20 cellular contexts compared by ENCODE assay signal in genomic region chr1:91053630-91054029, GRCh38.
"Had no signal": no experiment of that assay in that cellular context is flagged by ENCODE, and none has a peak within 500 bp of the region (broad histone marks: within the 10 kb centered on the region; RNA-seq: fewer than 3 reads in every experiment).

No MANE protein-coding gene starts in this region.

- H3K9me3 Mint-ChIP-seq: activated CD4-positive, alpha-beta memory T cell treated with anti-CD3 and anti-CD28 coated beads for 36 hours; activated naive CD4-positive, alpha-beta T cell treated with anti-CD3 and anti-CD28 coated beads, Interleukin-2, amount 50 U/mL, for 72 hours; activated T-helper 1 cell treated with anti-CD3 and anti-CD28 coated beads, Interleukin-12 subunit alpha, Interleukin-12 subunit beta, Interleukin-2, Interleukin-4 antibody, amounts not matched to agents 30 ng/mL and 10 ng/mL and 1 ng/mL, durations not matched to agents 14 hours and 24 hours and 36 hours; memory B cell; neural crest cell had no signal

- H3K27me3 Mint-ChIP-seq: activated CD4-positive, alpha-beta memory T cell treated with anti-CD3 and anti-CD28 coated beads for 36 hours; memory B cell; naive B cell had no signal

- DNase-seq: activated CD4-positive, alpha-beta memory T cell treated with anti-CD3 and anti-CD28 coated beads for 36 hours; activated CD4-positive, alpha-beta T cell treated with anti-CD3 and anti-CD28 coated beads for 36 hours; activated gamma-delta T cell treated with Interleukin-2 at 50 U/mL for 16 hours; activated T-cell treated with anti-CD3 and anti-CD28 coated beads for 4 hours; adrenal gland; cerebellar nuclear complex; effector CD4-positive, alpha-beta T cell; left ventricle myocardium superior; mucosa of descending colon; naive B cell; stomach; upper lobe of left lung had no signal

- H3K36me3 ChIP-seq: adrenal gland, breast epithelium, prostate gland, right atrium auricular region, stomach, upper lobe of left lung had no signal

- H3K4me3 Mint-ChIP-seq: activated CD4-positive, alpha-beta memory T cell treated with anti-CD3 and anti-CD28 coated beads for 36 hours; activated CD4-positive, alpha-beta T cell treated with anti-CD3 and anti-CD28 coated beads for 36 hours; activated T-helper 1 cell treated with anti-CD3 and anti-CD28 coated beads, Interleukin-12 subunit alpha, Interleukin-12 subunit beta, Interleukin-2, Interleukin-4 antibody, amounts not matched to agents 30 ng/mL and 10 ng/mL and 1 ng/mL, durations not matched to agents 14 hours and 24 hours and 36 hours; memory B cell; naive B cell; neural crest cell had no signal

- H3K27ac Mint-ChIP-seq: activated CD4-positive, alpha-beta memory T cell treated with anti-CD3 and anti-CD28 coated beads for 36 hours; activated CD4-positive, alpha-beta T cell treated with anti-CD3 and anti-CD28 coated beads for 36 hours; activated naive CD4-positive, alpha-beta T cell treated with anti-CD3 and anti-CD28 coated beads, Interleukin-2, amount 50 U/mL, for 72 hours; activated T-helper 1 cell treated with anti-CD3 and anti-CD28 coated beads, Interleukin-12 subunit alpha, Interleukin-12 subunit beta, Interleukin-2, Interleukin-4 antibody, amounts not matched to agents 30 ng/mL and 10 ng/mL and 1 ng/mL, durations not matched to agents 14 hours and 24 hours and 36 hours; memory B cell; naive B cell had no signal

- H3K4me1 ChIP-seq: adrenal gland, breast epithelium, prostate gland, right atrium auricular region, stomach had no signal

- H3K9me3 ChIP-seq: adrenal gland, breast epithelium, mucosa of descending colon, prostate gland, right atrium auricular region, stomach, upper lobe of left lung had no signal

- H3K27ac ChIP-seq: adrenal gland, breast epithelium, prostate gland, right atrium auricular region, stomach, upper lobe of left lung had no signal

- H3K4me1 Mint-ChIP-seq: activated CD4-positive, alpha-beta T cell treated with anti-CD3 and anti-CD28 coated beads for 36 hours; neural crest cell had no signal

- H3K4me3 ChIP-seq: adrenal gland, breast epithelium, mucosa of descending colon, prostate gland, right atrium auricular region, stomach, upper lobe of left lung had no signal

- ATAC-seq: activated CD4-positive, alpha-beta T cell treated with anti-CD3 and anti-CD28 coated beads for 36 hours; activated naive CD4-positive, alpha-beta T cell treated with anti-CD3 and anti-CD28 coated beads, Interleukin-2, amount 50 U/mL, for 72 hours; esophagus mucosa; left ventricle myocardium superior; mucosa of descending colon had no signal

- H3K27me3 ChIP-seq: adrenal gland, breast epithelium, right atrium auricular region, stomach, upper lobe of left lung had no signal
